ENCODE assay signal across 9 cellular contexts in the genomic region with DNA sequence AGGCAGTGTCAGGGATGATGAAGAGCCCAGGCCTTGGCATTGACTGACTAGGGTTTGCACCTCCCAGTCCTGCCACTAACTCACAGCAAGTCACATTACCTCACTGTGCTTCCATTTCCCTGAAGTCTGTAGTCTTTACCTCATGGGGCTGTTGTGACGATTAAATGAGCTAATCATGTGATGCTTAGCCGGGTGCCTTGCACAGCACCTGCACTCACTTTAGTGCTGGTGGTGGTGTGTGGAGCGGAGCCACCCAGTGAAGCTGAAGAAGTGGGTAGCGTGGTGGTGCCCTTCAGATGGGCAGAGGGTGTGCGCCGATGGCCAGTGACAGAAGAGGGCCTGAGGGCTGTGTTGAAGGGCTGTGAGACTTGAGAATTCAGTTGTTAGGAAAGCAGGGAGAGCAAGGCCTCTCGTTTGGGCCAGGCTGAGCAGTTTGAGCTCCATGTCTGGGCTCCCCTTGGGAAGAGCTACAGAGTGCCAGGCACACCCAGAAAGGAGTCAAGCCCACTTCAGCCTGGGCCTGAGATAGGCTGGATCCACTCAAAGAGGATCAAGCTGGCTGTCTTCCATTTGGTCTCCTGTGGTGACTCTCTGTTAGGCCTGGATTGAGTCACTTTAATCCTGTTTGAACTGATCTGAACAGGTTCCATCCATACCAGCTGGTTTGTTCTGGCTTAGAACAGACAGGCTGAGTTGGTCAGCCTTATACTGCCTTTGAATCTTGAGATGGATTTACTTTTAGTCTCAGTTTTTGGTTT. TPM values are rescaled to one million over a fixed set of nuclear protein-coding genes. Genes with fewer than 3 reads are reported as not detected.
DNase-seq lines count a peak whose midpoint lies in the region; FAIRE-seq and TF ChIP-seq lines count a peak whose summit lies in the region.
"Had no signal": no experiment of that assay in that cellular context is flagged by ENCODE, and none has a peak within 500 bp of the region (broad histone marks: within the 10 kb centered on the region; RNA-seq: fewer than 3 reads in every experiment).

No MANE protein-coding gene starts in this region.

- TF ChIP-seq CTCF in PC-9 (conservative IDR thresholded peaks at IDR 0.05) (no peak), D721Med (IDR thresholded peaks at IDR 0.05; ENCODE audit: insufficient read depth, missing control alignments) (no peak)

- FAIRE-seq in D721Med (lab: Jason Lieb, UNC) = no peak

- H4K20me1 ChIP-seq in PC-9 (ENCODE audit: insufficient read depth) (no peaks in the 10 kb centered on the region), Karpas-422 (ENCODE audit: insufficient read depth, low read depth, low read length) (peaks cover 15% of the 10 kb centered on the region; the same call in 1 of the 2 replicates)

- H3K9ac ChIP-seq in rectal smooth muscle tissue (ENCODE audit: low read length) (no peak overlapping the region), Karpas-422 (ENCODE audit: low read length) (no peak overlapping the region)

- CTCF ChIA-PET in PC-9 (lab: Charles Lee) = interaction anchor here (0.6 to 0.9 kb wide), 2 partner anchors 92 to 242 kb away, joined by 3 to 4 read pairs; no protein-coding TSS in a partner anchor
- CTCF ChIA-PET in activated naive CD4-positive, alpha-beta T cell treated with anti-CD3 and anti-CD28 coated beads, Interleukin-2, amount 10 ng/mL, durations not matched to agents 7 days and 5 days (lab: Charles Lee) = interaction anchor here (0.7 to 1.7 kb wide), 2 partner anchors 9 to 499 kb away, joined by 3 read pairs; no protein-coding TSS in a partner anchor

- H3K4me2 ChIP-seq in PC-9 = peak overlapping the region; percentile 43
- H3K4me2 ChIP-seq in Karpas-422 (ENCODE audit: low read depth, low read length, poor library complexity, severe bottlenecking) = no peak overlapping the region

- H3K4me3 ChIP-seq in PC-9 = no peak overlapping the region
- no peak overlapping the region for H3K4me3 ChIP-seq in rectal smooth muscle tissue (ENCODE audit: low read length)
- H3K4me3 ChIP-seq in Karpas-422 (ENCODE audit: low read length) = no peak overlapping the region

- no peaks in the 10 kb centered on the region for H3K9me2 ChIP-seq in PC-9 (ENCODE audit: insufficient read depth)
- H3K9me2 ChIP-seq in Karpas-422 (replicated peaks; ENCODE audit: insufficient read depth, low read length) = no peaks in the 10 kb centered on the region

- no peak overlapping the region for H3K4me3 Mint-ChIP-seq in activated naive CD4-positive, alpha-beta T cell treated with anti-CD3 and anti-CD28 coated beads, Interleukin-2, amount 10 ng/mL, durations not matched to agents 7 days and 5 days
- H3K4me3 Mint-ChIP-seq: natural killer cell had no signal

- H2AFZ ChIP-seq in PC-9 (no peak overlapping the region), Karpas-422 (ENCODE audit: low read length) (no peak overlapping the region)

- H3K27me3 ChIP-seq in PC-9 (ENCODE audit: insufficient read depth, low read depth) (no peaks in the 10 kb centered on the region), rectal smooth muscle tissue (ENCODE audit: control insufficient read depth, insufficient read depth, low read length) (no peaks in the 10 kb centered on the region), Karpas-422 (ENCODE audit: low read length) (no peaks in the 10 kb centered on the region)

- no peaks in the 10 kb centered on the region for H3K36me3 ChIP-seq in PC-9 (ENCODE audit: low read depth)
- no peaks in the 10 kb centered on the region for H3K36me3 ChIP-seq in rectal smooth muscle tissue (ENCODE audit: control insufficient read depth, insufficient read depth, low read length)
- no peaks in the 10 kb centered on the region for H3K36me3 ChIP-seq in Karpas-422 (ENCODE audit: insufficient read depth, low read length)

- peaks cover 11% of the 10 kb centered on the region for H3F3A ChIP-seq in PC-9 (ENCODE audit: insufficient read depth, low read depth)

- H3K79me2 ChIP-seq in PC-9 (ENCODE audit: low read depth) (no peaks in the 10 kb centered on the region), Karpas-422 (ENCODE audit: low read length) (no peaks in the 10 kb centered on the region)

- no peaks in the 10 kb centered on the region for H3K4me1 Mint-ChIP-seq in activated naive CD4-positive, alpha-beta T cell treated with anti-CD3 and anti-CD28 coated beads, Interleukin-2, amount 10 ng/mL, durations not matched to agents 7 days and 5 days
- H3K4me1 Mint-ChIP-seq: natural killer cell had no signal

- H3K27ac ChIP-seq in PC-9 (peak overlapping the region; percentile 52; the same call in 1 of the 2 replicates), rectal smooth muscle tissue (ENCODE audit: low read depth, low read length) (peak overlapping the region; percentile 62), Karpas-422 (ENCODE audit: low read length) (no peak overlapping the region)

- peaks cover 60% of the 10 kb centered on the region for H3K27me3 Mint-ChIP-seq in activated naive CD4-positive, alpha-beta T cell treated with anti-CD3 and anti-CD28 coated beads, Interleukin-2, amount 10 ng/mL, durations not matched to agents 7 days and 5 days

- intact Hi-C loops in PC-9 (cut with micrococcal nuclease; ENCODE audit: unreplicated experiment) = no loop called here

- POLR2A ChIA-PET in PC-9 (lab: Charles Lee; ENCODE audit: unreplicated experiment) = interaction anchor here (0.6 kb wide), 1 partner anchor 14 kb away, joined by 3 read pairs; no protein-coding TSS in a partner anchor

- DNase-seq in GM04503 (ENCODE audit: low read depth) (peak; percentile 27), PC-9 (peak; percentile 10 to 64), fibroblast of peridontal ligament (ENCODE audit: extremely low read depth) (peak; percentile 29), D721Med (ENCODE audit: insufficient read length, low spot score) (no peak), Karpas-422 (no peak)
- no peak for DNase-seq in activated naive CD4-positive, alpha-beta T cell (lab: John Stamatoyannopoulos, UW)
- DNase-seq in activated naive CD4-positive, alpha-beta T cell treated with anti-CD3 and anti-CD28 coated beads, Interleukin-2, amount 10 ng/mL, durations not matched to agents 7 days and 5 days = no peak
- DNase-seq: natural killer cell had no signal

- H3K36me3 Mint-ChIP-seq in activated naive CD4-positive, alpha-beta T cell treated with anti-CD3 and anti-CD28 coated beads, Interleukin-2, amount 10 ng/mL, durations not matched to agents 7 days and 5 days = no peaks in the 10 kb centered on the region
- H3K36me3 Mint-ChIP-seq: natural killer cell had no signal

- no peak overlapping the region for H3K27ac Mint-ChIP-seq in activated naive CD4-positive, alpha-beta T cell treated with anti-CD3 and anti-CD28 coated beads, Interleukin-2, amount 10 ng/mL, durations not matched to agents 7 days and 5 days
- H3K27ac Mint-ChIP-seq: natural killer cell had no signal

- H3K4me1 ChIP-seq in PC-9 (replicated peaks; ENCODE audit: insufficient read depth) (peaks cover 20% of the 10 kb centered on the region), rectal smooth muscle tissue (ENCODE audit: control insufficient read depth, insufficient read depth, low read length) (peaks cover 26% of the 10 kb centered on the region), Karpas-422 (ENCODE audit: low read length) (no peaks in the 10 kb centered on the region)

- BruUV-seq in PC-9 (replicated peaks; lab: Mats Ljungman, UMichigan) = no TSS peak

- H3K9me3 ChIP-seq in PC-9 (ENCODE audit: insufficient read depth, low read depth) = no peaks in the 10 kb centered on the region
- H3K9me3 ChIP-seq in Karpas-422 (ENCODE audit: low read length) = no peaks in the 10 kb centered on the region

- no peaks in the 10 kb centered on the region for H3K9me3 Mint-ChIP-seq in activated naive CD4-positive, alpha-beta T cell treated with anti-CD3 and anti-CD28 coated beads, Interleukin-2, amount 10 ng/mL, durations not matched to agents 7 days and 5 days
- H3K9me3 Mint-ChIP-seq: natural killer cell had no signal

RNA-seq across cellular contexts. Expression of a gene that starts 42.5 kb away (rescaled TPM):
- 23.3 and 25.8 TPM in 2 replicates for total RNA-seq in PC-9 (2021)
- total RNA-seq in Karpas-422 (2014; rRNA removed; shearing (Covaris generic); ENCODE audit: low replicate concordance) = 7.0 and 8.2 TPM in 2 replicates

Comparison
In these comparisons a context has a peak if more than half of its experiments do, and no peak if none do; other contexts are left out.
1. DNase-seq: peak in GM04503 (single experiment), PC-9 (2 of 2) and fibroblast of peridontal ligament (single experiment); none in activated naive CD4-positive, alpha-beta T cell (0 of 4), D721Med (single experiment), Karpas-422 (single experiment) and activated naive CD4-positive, alpha-beta T cell treated with anti-CD3 and anti-CD28 coated beads, Interleukin-2, amount 10 ng/mL, durations not matched to agents 7 days and 5 days (single experiment).